Comparison of ENCODE assay signal across 1 cellular context in genomic region chr7:129719980-129720732, GRCh38.
TF ChIP-seq lines count a peak whose summit lies in the region.

No MANE protein-coding gene starts in this region.

TF ChIP-seq in K562, 482 proteins besides CTCF, POLR2A, EP300 and RAD21 (continued from another document and continues in another):
- TF ChIP-seq MLLT1 (IDR thresholded peaks at IDR 0.05) (peak in 1 of 2 experiments; percentile 73; a peak in 1 of 4 replicates), BACH1 (tag; IDR thresholded peaks at IDR 0.05) (peak; percentile 97), FOXA1 (IDR thresholded peaks at IDR 0.05; ENCODE audit: borderline replicate concordance) (peak; percentile 93), JUNB (CRISPR knock-in tag; conservative IDR thresholded peaks at IDR 0.05) (0 out of 2 replicates have a peak, but pooled peaks have one; percentile 12), CBFA2T2 (conservative IDR thresholded peaks at IDR 0.05) (peak; percentile 100), FOXP4 (CRISPR knock-in tag; IDR thresholded peaks at IDR 0.05; ENCODE audit: borderline replicate concordance) (peak; percentile 84; the same call in 1 of the 2 replicates), ZNF143 (CRISPR knock-in tag; IDR thresholded peaks at IDR 0.05) (0 out of 2 replicates have a peak, but pooled peaks have one; percentile 19), NR2F6 (CRISPR knock-in tag; IDR thresholded peaks at IDR 0.05) (no peak), PREB (CRISPR knock-in tag; IDR thresholded peaks at IDR 0.05) (0 out of 2 replicates have a peak, but pooled peaks have one; percentile 44), ZNF699 (CRISPR knock-in tag; IDR thresholded peaks at IDR 0.05; ENCODE audit: insufficient replicate concordance) (no peak), MAFK (IDR thresholded peaks at IDR 0.05; ENCODE audit: low read length) (peak; percentile 95), HBP1 (CRISPR knock-in tag; IDR thresholded peaks at IDR 0.05) (peak; percentile 70; the same call in 1 of the 2 replicates), RBM14 (IDR thresholded peaks at IDR 0.05; ENCODE audit: borderline replicate concordance, insufficient read depth, low read depth, low read length) (no peak), RERE (CRISPR knock-in tag; IDR thresholded peaks at IDR 0.05; ENCODE audit: borderline replicate concordance) (0 out of 2 replicates have a peak, but pooled peaks have one; percentile 60), ZNF79 (CRISPR knock-in tag; IDR thresholded peaks at IDR 0.05; ENCODE audit: low read depth) (peak; percentile 75; the same call in 1 of the 2 replicates), PCBP1 (IDR thresholded peaks at IDR 0.05; ENCODE audit: low read depth, low read length, poor library complexity, severe bottlenecking) (no peak), ZNF589 (CRISPR knock-in tag; IDR thresholded peaks at IDR 0.05; ENCODE audit: low read depth) (peak; percentile 99), OTX1 (CRISPR knock-in tag; IDR thresholded peaks at IDR 0.05) (peak; percentile 86), HDAC1 (IDR thresholded peaks at IDR 0.05) (peak; percentile 87 to 100), LEF1 (IDR thresholded peaks at IDR 0.05) (peak; percentile 97), DACH1 (IDR thresholded peaks at IDR 0.05; ENCODE audit: partially characterized antibody) (peak; percentile 84), ZNF695 (CRISPR knock-in tag; IDR thresholded peaks at IDR 0.05) (no peak), KDM1A (IDR thresholded peaks at IDR 0.05) (peak; percentile 99 to 100), SRF (CRISPR knock-in tag; IDR thresholded peaks at IDR 0.05) (peak in 1 of 2 experiments; percentile 16; a peak in 1 of 4 replicates), ZNF518B (CRISPR knock-in tag; IDR thresholded peaks at IDR 0.05) (no peak), SMAD4 (CRISPR knock-in tag; conservative IDR thresholded peaks at IDR 0.05) (peak; percentile 96), SMARCC2 (IDR thresholded peaks at IDR 0.05; ENCODE audit: low read depth) (peak; percentile 96), AFF4 (CRISPR knock-in tag; IDR thresholded peaks at IDR 0.05) (no peak; the same call in 1 of the 2 replicates), JUN (IDR thresholded peaks at IDR 0.05; ENCODE audit: borderline replicate concordance, low read depth, low read length) (peak; percentile 54; the same call in 1 of the 2 replicates), JUN (CRISPR knock-in tag; IDR thresholded peaks at IDR 0.05; ENCODE audit: borderline replicate concordance) (peak; percentile 72; the same call in 1 of the 2 replicates), CCAR2 (IDR thresholded peaks at IDR 0.05; ENCODE audit: low read depth, low read length) (no peak), GABPA (tag; conservative IDR thresholded peaks at IDR 0.05; ENCODE audit: low read depth) (peak; percentile 46), DMBX1 (CRISPR knock-in tag; IDR thresholded peaks at IDR 0.05; ENCODE audit: borderline replicate concordance) (peak; percentile 97), EGR1 (conservative IDR thresholded peaks at IDR 0.05) (peak; percentile 40), CHD4 (IDR thresholded peaks at IDR 0.05; ENCODE audit: insufficient read depth, insufficient replicate concordance, low read depth, low read length, poor library complexity, severe bottlenecking) (no peak), HCFC1 (IDR thresholded peaks at IDR 0.05; ENCODE audit: low read depth, low read length) (no peak), TRIM24 (IDR thresholded peaks at IDR 0.05) (peak; percentile 99 to 100), CREB3L1 (IDR thresholded peaks at IDR 0.05; ENCODE audit: borderline replicate concordance, low read depth) (peak; percentile 55; the same call in 1 of the 2 replicates), ZNF347 (CRISPR knock-in tag; IDR thresholded peaks at IDR 0.05; ENCODE audit: low read depth) (no peak), GATAD2B (IDR thresholded peaks at IDR 0.05; ENCODE audit: borderline replicate concordance) (peak; percentile 91), HMG20A (CRISPR knock-in tag; conservative IDR thresholded peaks at IDR 0.05) (peak; percentile 65; the same call in 1 of the 2 replicates), ZNF696 (CRISPR knock-in tag; conservative IDR thresholded peaks at IDR 0.05) (peak; percentile 81; the same call in 1 of the 2 replicates)
